Comparison of ENCODE assay signal across 41 cellular contexts in the genomic region with DNA sequence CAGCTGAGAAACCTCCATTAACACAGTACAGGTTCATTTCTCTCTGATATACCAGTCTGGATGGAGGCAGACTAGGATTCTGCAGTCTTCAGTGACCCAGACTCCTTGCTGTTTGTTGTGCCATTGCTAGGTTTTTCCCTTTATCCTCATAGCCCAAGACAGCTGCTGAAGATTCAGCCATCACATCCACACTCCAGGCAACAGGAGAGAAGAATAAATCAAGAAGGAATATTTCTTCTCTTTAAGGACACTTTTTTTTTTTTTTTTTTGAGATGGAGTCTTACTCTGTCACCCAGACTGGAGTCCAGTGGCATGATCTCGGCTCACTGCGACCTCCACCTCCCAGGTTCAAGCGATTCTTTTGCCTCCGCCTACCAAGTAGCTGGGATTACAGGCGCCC. TPM values are rescaled to one million over a fixed set of nuclear protein-coding genes. Genes with fewer than 3 reads are reported as not detected.
"Had no signal": no experiment of that assay in that cellular context is flagged by ENCODE, and none has a peak within 500 bp of the region (broad histone marks: within the 10 kb centered on the region; RNA-seq: fewer than 3 reads in every experiment).

No MANE protein-coding gene starts in this region.

- ATAC-seq: activated naive CD4-positive, alpha-beta T cell treated with anti-CD3 and anti-CD28 coated beads, Interleukin-2, amount 50 U/mL, for 72 hours; activated naive CD8-positive, alpha-beta T cell treated with anti-CD3 and anti-CD28 coated beads, Interleukin-2, amount 50 U/mL, for 24 hours; activated T-cell treated with anti-CD3 and anti-CD28 coated beads, Interleukin-2, amount 50 U/mL, for 4 hours; activated T-cell treated with anti-CD3 and anti-CD28 coated beads, Interleukin-2, amount 50 U/mL, for 72 hours; activated T-helper 17 cell treated with anti-CD3 and anti-CD28 coated beads, Interleukin-2, amount 50 U/mL, for 72 hours; body of pancreas had no signal

- H3K4me1 Mint-ChIP-seq: activated naive CD4-positive, alpha-beta T cell treated with anti-CD3 and anti-CD28 coated beads, Interleukin-2, amount 10 ng/mL, durations not matched to agents 7 days and 5 days; activated naive CD4-positive, alpha-beta T cell treated with anti-CD3 and anti-CD28 coated beads, Interleukin-2, amount 50 U/mL, for 24 hours; activated naive CD8-positive, alpha-beta T cell treated with anti-CD3 and anti-CD28 coated beads for 36 hours; brain had no signal

- H3K4me3 ChIP-seq: adrenal gland, ascending aorta, body of pancreas, breast epithelium, cardiac muscle cell had no signal

- H3K27ac Mint-ChIP-seq: activated naive CD4-positive, alpha-beta T cell treated with anti-CD3 and anti-CD28 coated beads for 36 hours; activated naive CD4-positive, alpha-beta T cell treated with anti-CD3 and anti-CD28 coated beads, Interleukin-2, amount 10 ng/mL, durations not matched to agents 7 days and 5 days; activated naive CD8-positive, alpha-beta T cell; activated naive CD8-positive, alpha-beta T cell treated with anti-CD3 and anti-CD28 coated beads for 36 hours; activated naive CD8-positive, alpha-beta T cell treated with anti-CD3 and anti-CD28 coated beads, Interleukin-2, amount 10 ng/mL, durations not matched to agents 7 days and 5 days; activated naive CD8-positive, alpha-beta T cell treated with anti-CD3 and anti-CD28 coated beads, Interleukin-2, amount 50 U/mL, for 24 hours; activated T-cell treated with anti-CD3 and anti-CD28 coated beads, Interleukin-2, amount 50 U/mL, for 72 hours; activated T-helper 1 cell treated with anti-CD3 and anti-CD28 coated beads, Interleukin-12 subunit alpha, Interleukin-12 subunit beta, Interleukin-2, Interleukin-4 antibody, amounts not matched to agents 30 ng/mL and 10 ng/mL and 1 ng/mL, durations not matched to agents 14 hours and 24 hours and 36 hours; activated T-helper 17 cell treated with anti-CD3 and anti-CD28 coated beads, Interleukin-2, amount 50 U/mL, for 72 hours; activated T-helper 2 cell treated with anti-CD3 and anti-CD28 coated beads, Interferon-gamma antibody, Interleukin-2, Interleukin-4, amounts not matched to agents 10 μg/mL and 5 μg/mL and 100 μg/mL, durations not matched to agents 14 hours and 24 hours and 36 hours; brain had no signal

- H3K27me3 Mint-ChIP-seq: activated naive CD4-positive, alpha-beta T cell treated with anti-CD3 and anti-CD28 coated beads, Interleukin-2, amount 10 ng/mL, durations not matched to agents 7 days and 5 days; activated naive CD4-positive, alpha-beta T cell treated with anti-CD3 and anti-CD28 coated beads, Interleukin-2, amount 50 U/mL, for 24 hours; activated naive CD8-positive, alpha-beta T cell; activated naive CD8-positive, alpha-beta T cell treated with anti-CD3 and anti-CD28 coated beads for 36 hours; activated naive CD8-positive, alpha-beta T cell treated with anti-CD3 and anti-CD28 coated beads, Interleukin-2, amount 10 ng/mL, durations not matched to agents 7 days and 5 days; activated naive CD8-positive, alpha-beta T cell treated with anti-CD3 and anti-CD28 coated beads, Interleukin-2, amount 50 U/mL, for 24 hours; activated T-helper 17 cell treated with anti-CD3 and anti-CD28 coated beads, Interleukin-2, amount 50 U/mL, for 72 hours; brain; central memory CD8-positive, alpha-beta T cell had no signal

- H3K27me3 ChIP-seq: adrenal gland, ascending aorta, body of pancreas, brain microvascular endothelial cell, breast epithelium, cardiac muscle cell had no signal

- FAIRE-seq: astrocyte, bronchial epithelial cell had no signal

- H3K27ac ChIP-seq: adrenal gland, ascending aorta, body of pancreas, brain microvascular endothelial cell, breast epithelium, cardiac muscle cell had no signal

- H3K9me3 ChIP-seq: adrenal gland, ascending aorta, body of pancreas, breast epithelium had no signal

- H3K4me3 Mint-ChIP-seq: activated naive CD4-positive, alpha-beta T cell treated with anti-CD3 and anti-CD28 coated beads for 36 hours; activated naive CD4-positive, alpha-beta T cell treated with anti-CD3 and anti-CD28 coated beads, Interleukin-2, amount 10 ng/mL, durations not matched to agents 7 days and 5 days; activated naive CD4-positive, alpha-beta T cell treated with anti-CD3 and anti-CD28 coated beads, Interleukin-2, amount 50 U/mL, for 24 hours; activated naive CD8-positive, alpha-beta T cell; activated naive CD8-positive, alpha-beta T cell treated with anti-CD3 and anti-CD28 coated beads for 36 hours; activated naive CD8-positive, alpha-beta T cell treated with anti-CD3 and anti-CD28 coated beads, Interleukin-2, amount 10 ng/mL, durations not matched to agents 7 days and 5 days; activated naive CD8-positive, alpha-beta T cell treated with anti-CD3 and anti-CD28 coated beads, Interleukin-2, amount 50 U/mL, for 24 hours; activated T-cell treated with anti-CD3 and anti-CD28 coated beads, Interleukin-2, amount 50 U/mL, for 4 hours; activated T-cell treated with anti-CD3 and anti-CD28 coated beads, Interleukin-2, amount 50 U/mL, for 72 hours; activated T-helper 1 cell treated with anti-CD3 and anti-CD28 coated beads, Interleukin-12 subunit alpha, Interleukin-12 subunit beta, Interleukin-2, Interleukin-4 antibody, amounts not matched to agents 30 ng/mL and 10 ng/mL and 1 ng/mL, durations not matched to agents 14 hours and 24 hours and 36 hours; activated T-helper 17 cell treated with anti-CD3 and anti-CD28 coated beads, Interleukin-2, amount 50 U/mL, for 72 hours; brain; central memory CD8-positive, alpha-beta T cell had no signal

- H3K4me1 ChIP-seq: ascending aorta, body of pancreas, breast epithelium had no signal

- DNase-seq: activated effector memory CD4-positive, alpha-beta T cell treated with anti-CD3 and anti-CD28 coated beads, Interleukin-2, amount 50 U/mL, for 16 hours; activated effector memory CD4-positive, alpha-beta T cell treated with Interleukin-2 at 50 U/mL for 16 hours; activated gamma-delta T cell; activated gamma-delta T cell treated with Interleukin-2 at 50 U/mL for 16 hours; activated naive CD4-positive, alpha-beta T cell; activated naive CD4-positive, alpha-beta T cell treated with anti-CD3 and anti-CD28 coated beads for 36 hours; activated naive CD4-positive, alpha-beta T cell treated with anti-CD3 and anti-CD28 coated beads, Interleukin-2, amount 10 ng/mL, durations not matched to agents 7 days and 5 days; activated naive CD4-positive, alpha-beta T cell treated with anti-CD3 and anti-CD28 coated beads, Interleukin-2, amount 50 U/mL, for 16 hours; activated naive CD4-positive, alpha-beta T cell treated with Interleukin-2 at 50 U/mL for 16 hours; activated naive CD8-positive, alpha-beta T cell treated with anti-CD3 and anti-CD28 coated beads for 36 hours; activated naive CD8-positive, alpha-beta T cell treated with anti-CD3 and anti-CD28 coated beads, Interleukin-2, amount 10 ng/mL, durations not matched to agents 7 days and 5 days; activated naive CD8-positive, alpha-beta T cell treated with anti-CD3 and anti-CD28 coated beads, Interleukin-2, amount 50 U/mL, for 24 hours; activated T-cell treated with anti-CD3 and anti-CD28 coated beads, Interleukin-2, amount 50 U/mL, for 4 hours; activated T-cell treated with anti-CD3 and anti-CD28 coated beads, Interleukin-2, amount 50 U/mL, for 48 hours; activated T-cell treated with anti-CD3 and anti-CD28 coated beads, Interleukin-2, amount 50 U/mL, for 72 hours; adrenal gland; amniotic stem cell; amygdala; anterior cingulate cortex; aorta; body of pancreas; brain microvascular endothelial cell; central memory CD4-positive, alpha-beta T cell; cerebellar nuclear complex had no signal

- H3K9me3 Mint-ChIP-seq: activated naive CD4-positive, alpha-beta T cell treated with anti-CD3 and anti-CD28 coated beads for 36 hours; activated naive CD4-positive, alpha-beta T cell treated with anti-CD3 and anti-CD28 coated beads, Interleukin-2, amount 10 ng/mL, durations not matched to agents 7 days and 5 days; activated naive CD4-positive, alpha-beta T cell treated with anti-CD3 and anti-CD28 coated beads, Interleukin-2, amount 50 U/mL, for 24 hours; activated naive CD4-positive, alpha-beta T cell treated with anti-CD3 and anti-CD28 coated beads, Interleukin-2, amount 50 U/mL, for 72 hours; activated naive CD8-positive, alpha-beta T cell treated with anti-CD3 and anti-CD28 coated beads for 36 hours; activated naive CD8-positive, alpha-beta T cell treated with anti-CD3 and anti-CD28 coated beads, Interleukin-2, amount 10 ng/mL, durations not matched to agents 7 days and 5 days; activated naive CD8-positive, alpha-beta T cell treated with anti-CD3 and anti-CD28 coated beads, Interleukin-2, amount 50 U/mL, for 24 hours; activated T-cell treated with anti-CD3 and anti-CD28 coated beads, Interleukin-2, amount 50 U/mL, for 4 hours; activated T-cell treated with anti-CD3 and anti-CD28 coated beads, Interleukin-2, amount 50 U/mL, for 72 hours; activated T-helper 1 cell treated with anti-CD3 and anti-CD28 coated beads, Interleukin-12 subunit alpha, Interleukin-12 subunit beta, Interleukin-2, Interleukin-4 antibody, amounts not matched to agents 30 ng/mL and 10 ng/mL and 1 ng/mL, durations not matched to agents 14 hours and 24 hours and 36 hours; activated T-helper 17 cell treated with anti-CD3 and anti-CD28 coated beads, Interleukin-2, amount 50 U/mL, for 72 hours; activated T-helper 2 cell treated with anti-CD3 and anti-CD28 coated beads, Interferon-gamma antibody, Interleukin-2, Interleukin-4, amounts not matched to agents 10 μg/mL and 5 μg/mL and 100 μg/mL, durations not matched to agents 14 hours and 24 hours and 36 hours; brain; central memory CD8-positive, alpha-beta T cell had no signal

RNA-seq across cellular contexts. Expression of a gene that starts 23.6 kb away (rescaled TPM):
- total RNA-seq: activated naive CD4-positive, alpha-beta T cell treated with anti-CD3 and anti-CD28 coated beads for 36 hours; activated naive CD4-positive, alpha-beta T cell treated with anti-CD3 and anti-CD28 coated beads, Interleukin-2, amount 50 U/mL, for 72 hours; activated naive CD8-positive, alpha-beta T cell treated with anti-CD3 and anti-CD28 coated beads for 36 hours; activated naive CD8-positive, alpha-beta T cell treated with anti-CD3 and anti-CD28 coated beads, Interleukin-2, amount 10 ng/mL, durations not matched to agents 7 days and 5 days; activated T-cell treated with anti-CD3 and anti-CD28 coated beads, Interleukin-2, amount 50 U/mL, for 4 hours; activated T-cell treated with anti-CD3 and anti-CD28 coated beads, Interleukin-2, amount 50 U/mL, for 72 hours; activated T-helper 1 cell treated with anti-CD3 and anti-CD28 coated beads, Interleukin-12 subunit alpha, Interleukin-12 subunit beta, Interleukin-2, Interleukin-4 antibody, amounts not matched to agents 30 ng/mL and 10 ng/mL and 1 ng/mL, durations not matched to agents 14 hours and 24 hours and 36 hours; activated T-helper 17 cell treated with anti-CD3 and anti-CD28 coated beads, Interleukin-2, amount 50 U/mL, for 72 hours; activated T-helper 2 cell treated with anti-CD3 and anti-CD28 coated beads, Interferon-gamma antibody, Interleukin-2, Interleukin-4, amounts not matched to agents 10 μg/mL and 5 μg/mL and 100 μg/mL, durations not matched to agents 14 hours and 24 hours and 36 hours; ascending aorta; astrocyte; body of pancreas; bronchial epithelial cell; cardiac muscle cell; cardiac septum; chondrocyte had no signal

RNA-seq across cellular contexts. Expression of a gene that starts 27.4 kb away (rescaled TPM):
- total RNA-seq: activated naive CD4-positive, alpha-beta T cell treated with anti-CD3 and anti-CD28 coated beads for 36 hours; activated naive CD4-positive, alpha-beta T cell treated with anti-CD3 and anti-CD28 coated beads, Interleukin-2, amount 50 U/mL, for 72 hours; activated naive CD8-positive, alpha-beta T cell treated with anti-CD3 and anti-CD28 coated beads for 36 hours; activated naive CD8-positive, alpha-beta T cell treated with anti-CD3 and anti-CD28 coated beads, Interleukin-2, amount 10 ng/mL, durations not matched to agents 7 days and 5 days; activated T-cell treated with anti-CD3 and anti-CD28 coated beads, Interleukin-2, amount 50 U/mL, for 4 hours; activated T-cell treated with anti-CD3 and anti-CD28 coated beads, Interleukin-2, amount 50 U/mL, for 72 hours; activated T-helper 1 cell treated with anti-CD3 and anti-CD28 coated beads, Interleukin-12 subunit alpha, Interleukin-12 subunit beta, Interleukin-2, Interleukin-4 antibody, amounts not matched to agents 30 ng/mL and 10 ng/mL and 1 ng/mL, durations not matched to agents 14 hours and 24 hours and 36 hours; activated T-helper 17 cell treated with anti-CD3 and anti-CD28 coated beads, Interleukin-2, amount 50 U/mL, for 72 hours; activated T-helper 2 cell treated with anti-CD3 and anti-CD28 coated beads, Interferon-gamma antibody, Interleukin-2, Interleukin-4, amounts not matched to agents 10 μg/mL and 5 μg/mL and 100 μg/mL, durations not matched to agents 14 hours and 24 hours and 36 hours; aorta; ascending aorta; astrocyte; body of pancreas; breast epithelium; bronchial epithelial cell; cardiac muscle cell; cardiac septum; cerebellum; chondrocyte had no signal
- polyA plus RNA-seq: adipose tissue, aorta, cardiac muscle cell had no signal

RNA-seq across cellular contexts. Expression of a gene that starts 55.0 kb away (rescaled TPM):
- total RNA-seq: activated T-cell treated with anti-CD3 and anti-CD28 coated beads, Interleukin-2, amount 50 U/mL, for 72 hours had no signal
